In genomic region chr12:30820406-30820946, GRCh38 we compare ENCODE assay signal across 23 cellular contexts.
DNase-seq lines count a peak whose midpoint lies in the region; ATAC-seq, FAIRE-seq and TF ChIP-seq lines count a peak whose summit lies in the region.
"Had no signal": no experiment of that assay in that cellular context is flagged by ENCODE, and none has a peak within 500 bp of the region (broad histone marks: within the 10 kb centered on the region; RNA-seq: fewer than 3 reads in every experiment).

No MANE protein-coding gene starts in this region.

- H3K9me3 ChIP-seq in mammary epithelial cell (replicated peaks; ENCODE audit: insufficient read depth, low read length) (no peaks in the 10 kb centered on the region), kidney (ENCODE audit: control insufficient read depth in 1 of 2, low read length in 2 of 2) (no peaks in the 10 kb centered on the region)

- H3K36me3 Mint-ChIP-seq in MCF 10A (ENCODE audit: insufficient read depth, unreplicated experiment) (no peaks in the 10 kb centered on the region), neural crest cell (ENCODE audit: low read depth) (no peaks in the 10 kb centered on the region)
- H3K36me3 Mint-ChIP-seq in activated CD8-positive, alpha-beta memory T cell treated with anti-CD3 and anti-CD28 coated beads, Interleukin-2, amount 10 ng/mL, durations not matched to agents 7 days and 5 days: no peaks in the 10 kb centered on the region

- H3K4me3 Mint-ChIP-seq in MCF 10A (ENCODE audit: unreplicated experiment): no peak overlapping the region
- peak overlapping the region; percentile 49 for H3K4me3 Mint-ChIP-seq in neural crest cell
- no peak overlapping the region for H3K4me3 Mint-ChIP-seq in activated CD8-positive, alpha-beta memory T cell treated with anti-CD3 and anti-CD28 coated beads, Interleukin-2, amount 10 ng/mL, durations not matched to agents 7 days and 5 days
- H3K4me3 Mint-ChIP-seq: CD4-positive, alpha-beta T cell had no signal

- dilution Hi-C loops in mammary epithelial cell (cut with HindIII; ENCODE audit: low sequenced_read_pairs): no loop called here

- H3K9me3 Mint-ChIP-seq in MCF 10A (ENCODE audit: unreplicated experiment) (no peaks in the 10 kb centered on the region), neural crest cell (no peaks in the 10 kb centered on the region)
- H3K9me3 Mint-ChIP-seq in activated CD8-positive, alpha-beta memory T cell treated with anti-CD3 and anti-CD28 coated beads, Interleukin-2, amount 10 ng/mL, durations not matched to agents 7 days and 5 days (ENCODE audit: low read depth): no peaks in the 10 kb centered on the region
- H3K9me3 Mint-ChIP-seq: CD4-positive, alpha-beta T cell had no signal

- no peak overlapping the region for H3K4me3 ChIP-seq in mammary epithelial cell (replicated peaks in 1 of 3; ENCODE audit: insufficient read depth in 1 of 3, low read depth in 2 of 3, low read length in 3 of 3)
- H3K4me3 ChIP-seq in kidney (ENCODE audit: low read length in 2 of 2): no peak overlapping the region

- H3K27me3 Mint-ChIP-seq in MCF 10A (ENCODE audit: insufficient read depth, unreplicated experiment): no peaks in the 10 kb centered on the region
- peaks cover 3% of the 10 kb centered on the region for H3K27me3 Mint-ChIP-seq in neural crest cell (ENCODE audit: low read depth)
- H3K27me3 Mint-ChIP-seq in activated CD8-positive, alpha-beta memory T cell treated with anti-CD3 and anti-CD28 coated beads, Interleukin-2, amount 10 ng/mL, durations not matched to agents 7 days and 5 days: peaks cover 61% of the 10 kb centered on the region

- no peak overlapping the region for H3K27ac Mint-ChIP-seq in MCF 10A (ENCODE audit: low read depth, unreplicated experiment)
- no peak overlapping the region for H3K27ac Mint-ChIP-seq in neural crest cell (ENCODE audit: unreplicated experiment)
- H3K27ac Mint-ChIP-seq in activated CD8-positive, alpha-beta memory T cell treated with anti-CD3 and anti-CD28 coated beads, Interleukin-2, amount 10 ng/mL, durations not matched to agents 7 days and 5 days: no peak overlapping the region
- H3K27ac Mint-ChIP-seq: CD4-positive, alpha-beta T cell had no signal

- POLR2A ChIA-PET in MCF 10A (lab: Yijun Ruan, JAX): no interaction called here

- BruUV-seq in mammary epithelial cell (replicated peaks; lab: Mats Ljungman, UMichigan): no TSS peak
- no TSS peak for BruUV-seq in MCF 10A (replicated peaks; lab: Mats Ljungman, UMichigan)

- DNase-seq in mammary epithelial cell (peak; percentile 40), MCF 10A (ENCODE audit: unreplicated experiment) (no peak), fibroblast of peridontal ligament (ENCODE audit: extremely low read depth) (peak; percentile 19), neural crest cell (ENCODE audit: low read depth, low spot score) (no peak), NCI-H2196 (lab: John Stamatoyannopoulos, UW; ENCODE audit: unreplicated experiment) (no peak), NAMALWA (ENCODE audit: low spot score) (no peak), kidney (no peak)
- no peak for DNase-seq in activated CD8-positive, alpha-beta memory T cell treated with anti-CD3 and anti-CD28 coated beads, Interleukin-2, amount 10 ng/mL, durations not matched to agents 7 days and 5 days
- DNase-seq: 8988T; Calu3; CD4-positive, alpha-beta T cell; DMS79; KG1; MV-4-11; NCI-H1417; NCI-H187; NCI-H2107; NCI-H226; NCI-H524; PC-3; RPMI8226; SHP77 treated with DMSO at 0.1 percent for 48 hours had no signal

- CTCF ChIA-PET in mammary epithelial cell (lab: Charles Lee; ENCODE audit: low non-redundant PET): no interaction called here
- CTCF ChIA-PET in MCF 10A (lab: Yijun Ruan, JAX): no interaction called here
- CTCF ChIA-PET in activated CD8-positive, alpha-beta memory T cell treated with anti-CD3 and anti-CD28 coated beads, Interleukin-2, amount 10 ng/mL, durations not matched to agents 7 days and 5 days (lab: Charles Lee): no interaction called here

- no peaks in the 10 kb centered on the region for H3K27me3 ChIP-seq in mammary epithelial cell (ENCODE audit: insufficient read depth, low read length)

- no peak overlapping the region for H2AFZ ChIP-seq in mammary epithelial cell (ENCODE audit: low read depth, low read length)

- H4K20me1 ChIP-seq in mammary epithelial cell (ENCODE audit: insufficient read depth, low read length): no peaks in the 10 kb centered on the region

- intact Hi-C loops in mammary epithelial cell (cut with micrococcal nuclease) (no loop called here), MCF 10A (cut with micrococcal nuclease) (no loop called here), kidney (cut with DNase I) (no loop called here)

- H3K27ac ChIP-seq in mammary epithelial cell (ENCODE audit: insufficient read depth, low read depth, low read length) (no peak overlapping the region), kidney (ENCODE audit: low read depth in 2 of 2, low read length in 2 of 2) (no peak overlapping the region)

- no peak for FAIRE-seq in kidney (lab: Jason Lieb, UNC)
- FAIRE-seq: H1 had no signal

- H3K36me3 ChIP-seq in mammary epithelial cell (ENCODE audit: insufficient read depth, low read length): no peaks in the 10 kb centered on the region
- H3K36me3 ChIP-seq in kidney (ENCODE audit: control insufficient read depth in 1 of 2, insufficient read depth in 2 of 2, low read length in 2 of 2): no peaks in the 10 kb centered on the region

- 35% methylated on average over 2 of the region's 2 CpGs for WGBS in mammary epithelial cell (ENCODE audit: low coverage, missing lambda C conversion rate)

- H3K79me2 ChIP-seq in mammary epithelial cell (ENCODE audit: insufficient read depth, low read length): no peaks in the 10 kb centered on the region

- in situ Hi-C loops in mammary epithelial cell (cut with MboI; ENCODE audit: low sequenced_read_pairs in 2 of 2): loop anchor here in 1 of 2 donors (25.0 kb wide), 1 partner anchor 1283 kb away; no protein-coding TSS in a partner anchor

- no peak for ATAC-seq in activated CD8-positive, alpha-beta memory T cell treated with anti-CD3 and anti-CD28 coated beads, Interleukin-2, amount 10 ng/mL, durations not matched to agents 7 days and 5 days
- ATAC-seq: PC-3 had no signal

- H3K9ac ChIP-seq in mammary epithelial cell (ENCODE audit: insufficient read depth, low read length) (no peak overlapping the region), kidney (ENCODE audit: low read length in 2 of 2) (no peak overlapping the region)

- TF ChIP-seq CTCF in mammary epithelial cell (conservative IDR thresholded peaks at IDR 0.05 in 1 of 2, IDR thresholded peaks at IDR 0.05 in 1 of 2; ENCODE audit: extremely low read depth in 1 of 2, insufficient read depth in 1 of 2, low read depth in 1 of 2, low read length in 2 of 2) (no peak), MCF 10A (IDR thresholded peaks at IDR 0.05; ENCODE audit: unreplicated experiment) (no peak), neural crest cell (conservative IDR thresholded peaks at IDR 0.05) (no peak), kidney (IDR thresholded peaks at IDR 0.05; ENCODE audit: borderline replicate concordance, extremely low read depth, insufficient read depth) (no peak)

- H3K4me2 ChIP-seq in mammary epithelial cell (ENCODE audit: insufficient read depth, low read depth, low read length): no peak overlapping the region

- H3K4me1 ChIP-seq in mammary epithelial cell (ENCODE audit: insufficient read depth, low read length) (peaks cover 5% of the 10 kb centered on the region), kidney (ENCODE audit: control insufficient read depth in 1 of 2, insufficient read depth in 1 of 2, low read depth in 1 of 2, low read length in 2 of 2) (peaks cover 0 to 6% of the 10 kb centered on the region in 2 donors)

- H3K4me1 Mint-ChIP-seq in MCF 10A (ENCODE audit: insufficient read depth, unreplicated experiment): no peaks in the 10 kb centered on the region
- peaks cover 38% of the 10 kb centered on the region for H3K4me1 Mint-ChIP-seq in neural crest cell
- H3K4me1 Mint-ChIP-seq in activated CD8-positive, alpha-beta memory T cell treated with anti-CD3 and anti-CD28 coated beads, Interleukin-2, amount 10 ng/mL, durations not matched to agents 7 days and 5 days: peaks cover 14% of the 10 kb centered on the region

Comparison
In these comparisons a context has a peak if more than half of its experiments do, and no peak if none do; other contexts are left out.
1. DNase-seq: peak in mammary epithelial cell (single experiment) and fibroblast of peridontal ligament (single experiment); none in MCF 10A (single experiment), neural crest cell (single experiment), NCI-H2196 (single experiment), NAMALWA (single experiment), activated CD8-positive, alpha-beta memory T cell treated with anti-CD3 and anti-CD28 coated beads, Interleukin-2, amount 10 ng/mL, durations not matched to agents 7 days and 5 days (single experiment) and kidney (single experiment).